In genomic region chr19:11007376-11007775, GRCh38 we compare ENCODE assay signal across 20 cellular contexts.
"Had no signal": no experiment of that assay in that cellular context is flagged by ENCODE, and none has a peak within 500 bp of the region (broad histone marks: within the 10 kb centered on the region; RNA-seq: fewer than 3 reads in every experiment).

No MANE protein-coding gene starts in this region.

- ATAC-seq: esophagus mucosa, gastrocnemius medialis, heart right ventricle, left cardiac atrium, left lung, left ventricle myocardium superior, lower lobe of right lung had no signal

- H3K4me1 ChIP-seq: esophagus squamous epithelium, gastrocnemius medialis, heart right ventricle, lower lobe of right lung had no signal

- H3K4me3 ChIP-seq: coronary artery, dorsolateral prefrontal cortex, esophagus squamous epithelium, gastrocnemius medialis, heart right ventricle, left lung, lower lobe of right lung had no signal

- H3K27me3 ChIP-seq: dorsolateral prefrontal cortex, esophagus squamous epithelium, gastrocnemius medialis, heart right ventricle, left lung had no signal

- H3K27ac ChIP-seq: coronary artery, epithelial cell of prostate, esophagus squamous epithelium, gastrocnemius medialis, heart right ventricle, left lung, lower lobe of right lung had no signal

- H3K9me3 ChIP-seq: esophagus squamous epithelium, gastrocnemius medialis, heart right ventricle, left lung, lower lobe of right lung had no signal

- DNase-seq: dermis blood vessel endothelial cell; dorsolateral prefrontal cortex; effector CD4-positive, alpha-beta T cell; effector memory CD4-positive, alpha-beta T cell; erythroblast; esophagus squamous epithelium; foreskin fibroblast; foreskin melanocyte; gastrocnemius medialis; glutamatergic neuron; heart right ventricle; hippocampal formation; left cardiac atrium; left lung; left ventricle myocardium superior; lower lobe of right lung; mesenchymal stem cell had no signal
